8 cellular contexts compared by ENCODE assay signal in genomic region chr2:213148572-213149331, GRCh38. TPM values are rescaled to one million over a fixed set of nuclear protein-coding genes. Genes with fewer than 3 reads are reported as not detected.
DNase-seq lines count a peak whose midpoint lies in the region; ATAC-seq lines count a peak whose summit lies in the region.

No MANE protein-coding gene starts in this region.

- H3K4me1 ChIP-seq in aorta (ENCODE audit: control insufficient read depth in 1 of 2, insufficient read depth in 2 of 2, low read length in 2 of 2) = peaks cover 0 to 3% of the 10 kb centered on the region in 2 donors
- H3K4me1 ChIP-seq in SJCRH30 = no peaks in the 10 kb centered on the region

- intact Hi-C loops in aorta (cut with DNase I) = loop anchor here in 1 of 2 donors (10.0 kb wide), 1 partner anchor 64 kb away; no protein-coding TSS in a partner anchor

- ATAC-seq in stimulated activated naive CD8-positive, alpha-beta T cell treated with anti-CD3 and anti-CD28 coated beads, Interleukin-15, Interleukin-2, amounts not matched to agents 100 U/mL and 50 U/mL, for 24 hours = no peak
- ATAC-seq in memory B cell (ENCODE audit: low read depth) = no peak
- no peak for ATAC-seq in aorta (ENCODE audit: low FRiP score)
- ATAC-seq in GM21447 (IDR thresholded peaks at IDR 0.05; ENCODE audit: unreplicated experiment) = no peak

- H3K4me3 Mint-ChIP-seq in stimulated activated naive CD8-positive, alpha-beta T cell treated with anti-CD3 and anti-CD28 coated beads, Interleukin-15, Interleukin-2, amounts not matched to agents 100 ng/mL and 50 ng/mL, for 24 hours = peak overlapping the region; percentile 94
- peak overlapping the region; percentile 91 for H3K4me3 Mint-ChIP-seq in activated naive CD8-positive, alpha-beta T cell treated with anti-CD3 and anti-CD28 coated beads for 36 hours
- peak overlapping the region; percentile 4 for H3K4me3 Mint-ChIP-seq in memory B cell

- peaks cover 42% of the 10 kb centered on the region for H3K27me3 Mint-ChIP-seq in stimulated activated naive CD8-positive, alpha-beta T cell treated with anti-CD3 and anti-CD28 coated beads, Interleukin-15, Interleukin-2, amounts not matched to agents 100 ng/mL and 50 ng/mL, for 24 hours
- H3K27me3 Mint-ChIP-seq in activated naive CD8-positive, alpha-beta T cell treated with anti-CD3 and anti-CD28 coated beads for 36 hours = peaks cover 73% of the 10 kb centered on the region
- H3K27me3 Mint-ChIP-seq in memory B cell = peaks cover 2% of the 10 kb centered on the region

- H3K4me1 Mint-ChIP-seq in stimulated activated naive CD8-positive, alpha-beta T cell treated with anti-CD3 and anti-CD28 coated beads, Interleukin-15, Interleukin-2, amounts not matched to agents 100 ng/mL and 50 ng/mL, for 24 hours (ENCODE audit: low read depth) = peaks cover 60% of the 10 kb centered on the region
- peaks cover 35% of the 10 kb centered on the region for H3K4me1 Mint-ChIP-seq in activated naive CD8-positive, alpha-beta T cell treated with anti-CD3 and anti-CD28 coated beads for 36 hours
- peaks cover 18% of the 10 kb centered on the region for H3K4me1 Mint-ChIP-seq in memory B cell

- H3K9me3 ChIP-seq in aorta (ENCODE audit: control insufficient read depth, low read length) (no peaks in the 10 kb centered on the region), SJCRH30 (replicated peaks) (no peaks in the 10 kb centered on the region)

- no peak for DNase-seq in stimulated activated naive CD8-positive, alpha-beta T cell treated with anti-CD3 and anti-CD28 coated beads, Interleukin-15, Interleukin-2, amounts not matched to agents 100 U/mL and 50 U/mL, for 24 hours
- DNase-seq in activated naive CD8-positive, alpha-beta T cell treated with anti-CD3 and anti-CD28 coated beads for 36 hours = no peak
- DNase-seq in memory B cell (ENCODE audit: low spot score in 2 of 2) = no peak
- DNase-seq in aorta = no peak
- DNase-seq in SKM-1 treated with dmso at 0.1 percent for 144 hours (lab: John Stamatoyannopoulos, UW; ENCODE audit: unreplicated experiment) = no peak
- DNase-seq in SJCRH30 = no peak

- no peaks in the 10 kb centered on the region for H3K9me3 Mint-ChIP-seq in stimulated activated naive CD8-positive, alpha-beta T cell treated with anti-CD3 and anti-CD28 coated beads, Interleukin-15, Interleukin-2, amounts not matched to agents 100 ng/mL and 50 ng/mL, for 24 hours
- no peaks in the 10 kb centered on the region for H3K9me3 Mint-ChIP-seq in activated naive CD8-positive, alpha-beta T cell treated with anti-CD3 and anti-CD28 coated beads for 36 hours
- H3K9me3 Mint-ChIP-seq in memory B cell = no peaks in the 10 kb centered on the region

- H3K27ac ChIP-seq in aorta (ENCODE audit: low read depth in 1 of 2, low read length in 2 of 2) = no peak overlapping the region
- H3K27ac ChIP-seq in SJCRH30 = no peak overlapping the region

- H3K4me3 ChIP-seq in aorta (ENCODE audit: low read length in 2 of 2) (peak overlapping the region; percentile 45 to 98), SJCRH30 (no peak overlapping the region)

- H3K36me3 Mint-ChIP-seq in stimulated activated naive CD8-positive, alpha-beta T cell treated with anti-CD3 and anti-CD28 coated beads, Interleukin-15, Interleukin-2, amounts not matched to agents 100 ng/mL and 50 ng/mL, for 24 hours (ENCODE audit: low read depth) = no peaks in the 10 kb centered on the region
- H3K36me3 Mint-ChIP-seq in activated naive CD8-positive, alpha-beta T cell treated with anti-CD3 and anti-CD28 coated beads for 36 hours = peaks cover 3% of the 10 kb centered on the region
- H3K36me3 Mint-ChIP-seq in memory B cell = no peaks in the 10 kb centered on the region

- WGBS in aorta, 2 donors = 57 to 64% methylated on average over 2 of the region's 2 CpGs

- peak overlapping the region; percentile 93 for H3K27ac Mint-ChIP-seq in stimulated activated naive CD8-positive, alpha-beta T cell treated with anti-CD3 and anti-CD28 coated beads, Interleukin-15, Interleukin-2, amounts not matched to agents 100 ng/mL and 50 ng/mL, for 24 hours
- H3K27ac Mint-ChIP-seq in activated naive CD8-positive, alpha-beta T cell treated with anti-CD3 and anti-CD28 coated beads for 36 hours = peak overlapping the region; percentile 86
- H3K27ac Mint-ChIP-seq in memory B cell = no peak overlapping the region

- H3K27me3 ChIP-seq in aorta (ENCODE audit: control insufficient read depth in 1 of 2, insufficient read depth in 2 of 2, low read length in 1 of 2) (no peaks in the 10 kb centered on the region), SJCRH30 (no peaks in the 10 kb centered on the region)

- H3K36me3 ChIP-seq in aorta (ENCODE audit: control insufficient read depth in 1 of 2, insufficient read depth in 2 of 2, low read length in 1 of 2) (no peaks in the 10 kb centered on the region), SJCRH30 (no peaks in the 10 kb centered on the region)

RNA-seq across cellular contexts. Expression of gene IKZF2, which starts 2.7 kb away (rescaled TPM):
- 10 to 100 TPM; 12.9 to 13.0 TPM for total RNA-seq in activated naive CD8-positive, alpha-beta T cell treated with anti-CD3 and anti-CD28 coated beads for 36 hours
- total RNA-seq in aorta = 10 to 100 TPM in 1 of 2 donors, 1 to 10 TPM in 1; 9.9 to 17.1 TPM
- polyA plus RNA-seq in aorta = 1 to 10 TPM in 1 of 2 donors, under 1 TPM in 1; 0.63 to 1.4 TPM
- 1.9 and 2.8 TPM in 2 replicates for total RNA-seq in SJCRH30 (2014; rRNA removed; shearing (Covaris generic))

Comparison
In these comparisons a context has a peak if more than half of its experiments do, and no peak if none do; other contexts are left out.
1. H3K4me3 Mint-ChIP-seq: peak in every context shown above with its lines; median percentile 94 in stimulated activated naive CD8-positive, alpha-beta T cell treated with anti-CD3 and anti-CD28 coated beads, Interleukin-15, Interleukin-2, amounts not matched to agents 100 ng/mL and 50 ng/mL, for 24 hours; 91 in activated naive CD8-positive, alpha-beta T cell treated with anti-CD3 and anti-CD28 coated beads for 36 hours; 4 in memory B cell.